Comparison of ENCODE assay signal across 1 cellular context in genomic region chr17:82446649-82447048, GRCh38.
TF ChIP-seq lines count a peak whose summit lies in the region.

No MANE protein-coding gene starts in this region.

TF ChIP-seq in GM12878, 131 proteins besides CTCF, POLR2A, EP300 and RAD21:
- no peak for TF ChIP-seq HCFC1 (IDR thresholded peaks at IDR 0.05; ENCODE audit: low read length)
- TF ChIP-seq REST (IDR thresholded peaks at IDR 0.05; ENCODE audit: low read depth, low read length): no peak
- no peak for TF ChIP-seq FOXM1 (IDR thresholded peaks at IDR 0.05; ENCODE audit: low read depth, low read length)
- TF ChIP-seq PKNOX1 (IDR thresholded peaks at IDR 0.05): no peak
- no peak for TF ChIP-seq MEF2B (IDR thresholded peaks at IDR 0.05; ENCODE audit: partially characterized antibody, poor library complexity, severe bottlenecking)
- TF ChIP-seq E4F1 (IDR thresholded peaks at IDR 0.05; ENCODE audit: borderline replicate concordance, partially characterized antibody): no peak
